Comparison of ENCODE assay signal across 8 cellular contexts in the genomic region with DNA sequence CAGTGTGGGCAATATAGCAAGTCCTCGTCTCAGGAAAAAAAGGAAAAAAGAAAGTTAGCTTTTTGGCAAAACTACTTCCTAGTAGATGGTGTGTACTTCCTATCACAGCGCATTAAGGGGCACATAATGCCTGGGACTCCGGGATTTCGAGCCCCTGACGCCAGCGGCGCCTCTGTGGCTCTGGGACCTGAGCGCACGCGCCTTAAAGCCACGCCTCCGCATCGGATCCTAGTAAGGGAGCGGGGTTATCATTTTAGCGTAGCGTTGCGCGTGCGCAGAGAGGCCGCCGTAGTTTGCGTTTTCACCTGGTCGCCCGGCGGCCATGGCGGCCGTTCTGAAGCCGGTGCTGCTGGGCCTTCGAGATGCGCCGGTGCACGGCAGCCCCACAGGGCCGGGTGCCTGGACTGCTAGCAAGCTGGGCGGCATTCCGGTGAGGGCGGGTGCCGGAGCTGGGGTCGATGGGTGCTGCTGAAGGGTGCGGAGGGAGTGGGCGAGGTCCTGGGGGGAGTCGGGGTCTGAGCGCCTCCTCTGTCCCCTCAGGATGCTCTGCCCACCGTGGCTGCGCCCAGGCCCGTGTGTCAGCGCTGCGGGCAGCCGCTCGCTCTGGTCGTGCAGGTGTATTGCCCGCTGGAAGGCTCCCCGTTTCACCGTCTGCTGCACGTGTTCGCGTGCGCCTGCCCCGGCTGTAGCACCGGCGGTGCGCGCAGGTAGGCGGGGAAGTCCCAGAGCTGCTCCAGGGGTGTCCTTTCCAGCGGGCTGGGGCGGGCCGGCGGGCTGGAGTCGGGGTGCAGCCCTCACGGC. TPM values are rescaled to one million over a fixed set of nuclear protein-coding genes. Genes with fewer than 3 reads are reported as not detected.
A peak's percentile ranks its signal among the peaks of the same experiment; 100 is the strongest.
DNase-seq lines count a peak whose midpoint lies in the region; ATAC-seq and TF ChIP-seq lines count a peak whose summit lies in the region.

A gene with protein sequence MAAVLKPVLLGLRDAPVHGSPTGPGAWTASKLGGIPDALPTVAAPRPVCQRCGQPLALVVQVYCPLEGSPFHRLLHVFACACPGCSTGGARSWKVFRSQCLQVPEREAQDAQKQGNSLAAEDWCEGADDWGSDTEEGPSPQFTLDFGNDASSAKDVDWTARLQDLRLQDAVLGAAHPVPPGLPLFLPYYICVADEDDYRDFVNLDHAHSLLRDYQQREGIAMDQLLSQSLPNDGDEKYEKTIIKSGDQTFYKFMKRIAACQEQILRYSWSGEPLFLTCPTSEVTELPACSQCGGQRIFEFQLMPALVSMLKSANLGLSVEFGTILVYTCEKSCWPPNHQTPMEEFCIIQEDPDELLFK (plus strand): TSS at position 291 of the 801 bp plus-strand sequence. CDS start 32 bp downstream, at position 323.

- no peak within 1 kb of the TSS for H3K27ac ChIP-seq in right cardiac atrium (ENCODE audit: low read length)
- peak within 1 kb of the TSS; percentile 42 for H3K27ac ChIP-seq in vagina

- H3K27ac Mint-ChIP-seq in T-helper 1 cell treated with Interleukin-12 subunit alpha and Interleukin-12 subunit beta and Interleukin-4 antibody, amounts not matched to agents 30 μg/mL and 1 μg/mL, for 36 hours: peak within 1 kb of the TSS; percentile 80

- peak; percentile 95 for DNase-seq in GM13977 (ENCODE audit: low spot score)
- peak; percentile 84 for DNase-seq in NCI-H1694 treated with DMSO at 0.1 percent for 48 hours (lab: John Stamatoyannopoulos, UW)
- peak in 54 of 56 donors; percentile 14 to 87 (median 66) for DNase-seq in amygdala (lab: John Stamatoyannopoulos, UW)
- peak; percentile 95 to 98 (median 96) for DNase-seq in right cardiac atrium
- DNase-seq in putamen (ENCODE audit: low spot score): peak; percentile 81
- DNase-seq in vagina (ENCODE audit: extremely low spot score in 2 of 2): peak in 1 of 2 donors; percentile 85

- H3K36me3 Mint-ChIP-seq in T-helper 1 cell treated with Interleukin-12 subunit alpha and Interleukin-12 subunit beta and Interleukin-4 antibody, amounts not matched to agents 30 μg/mL and 1 μg/mL, for 36 hours (ENCODE audit: low read depth): peaks cover 21% of the 10 kb centered on the region

- H3K36me3 ChIP-seq in vagina: peaks cover 0 to 15% of the 10 kb centered on the region in 2 donors

- TF ChIP-seq POLR2A in vagina (IDR thresholded peaks at IDR 0.05): no peak

- H3K4me1 ChIP-seq in right cardiac atrium (ENCODE audit: control insufficient read depth, insufficient read depth, low read length) (no peaks in the 10 kb centered on the region), vagina (peaks cover 9% of the 10 kb centered on the region)

- under 1% methylated on average over 69 of the region's 69 CpGs for WGBS in right cardiac atrium

- H3K27me3 ChIP-seq in right cardiac atrium (ENCODE audit: control insufficient read depth, insufficient read depth) (no peaks in the 10 kb centered on the region), vagina (no peaks in the 10 kb centered on the region)

- ATAC-seq in HG02885 (IDR thresholded peaks at IDR 0.05; ENCODE audit: poor library complexity, unreplicated experiment) (peak; percentile 87), right cardiac atrium (peak; percentile 93 to 95)

- in situ Hi-C loops in GM13977 (cut with MboI; ENCODE audit: low pct_unique_long_range_greater_than_20kb, low sequenced_read_pairs, unreplicated experiment): no loop called here

- H3K9me3 ChIP-seq in right cardiac atrium (ENCODE audit: control insufficient read depth, low read length) (no peaks in the 10 kb centered on the region), vagina (no peaks in the 10 kb centered on the region)

- no peaks in the 10 kb centered on the region for H3K9me3 Mint-ChIP-seq in T-helper 1 cell treated with Interleukin-12 subunit alpha and Interleukin-12 subunit beta and Interleukin-4 antibody, amounts not matched to agents 30 μg/mL and 1 μg/mL, for 36 hours

- H3K4me1 Mint-ChIP-seq in T-helper 1 cell treated with Interleukin-12 subunit alpha and Interleukin-12 subunit beta and Interleukin-4 antibody, amounts not matched to agents 30 μg/mL and 1 μg/mL, for 36 hours (ENCODE audit: low read depth): peaks cover 4% of the 10 kb centered on the region

- H3K27me3 Mint-ChIP-seq in T-helper 1 cell treated with Interleukin-12 subunit alpha and Interleukin-12 subunit beta and Interleukin-4 antibody, amounts not matched to agents 30 μg/mL and 1 μg/mL, for 36 hours (ENCODE audit: low read depth): no peaks in the 10 kb centered on the region

- intact Hi-C loops in right cardiac atrium (cut with DNase I): no loop called here
- intact Hi-C loops in vagina (cut with DNase I): no loop called here

- H3K4me3 ChIP-seq in right cardiac atrium (ENCODE audit: low read length) (peak within 1 kb of the TSS; percentile 47), vagina (peak within 1 kb of the TSS; percentile 63 to 86)

- no peak for TF ChIP-seq CTCF in GM13977 (IDR thresholded peaks at IDR 0.05; ENCODE audit: extremely low read depth, insufficient read depth, missing control alignments)
- TF ChIP-seq CTCF in vagina (IDR thresholded peaks at IDR 0.05): no peak

- peak within 1 kb of the TSS; percentile 87 for H3K4me3 Mint-ChIP-seq in T-helper 1 cell treated with Interleukin-12 subunit alpha and Interleukin-12 subunit beta and Interleukin-4 antibody, amounts not matched to agents 30 μg/mL and 1 μg/mL, for 36 hours

RNA-seq across cellular contexts. Expression of the gene that starts here (rescaled TPM):
- total RNA-seq in right cardiac atrium: 10 to 100 TPM in 1 of 4 donors, 1 to 10 TPM in 3; 8.0 to 12.8 (median 9.5) TPM
- polyA plus RNA-seq in right cardiac atrium: 9.2 TPM
- total RNA-seq in vagina: 10.8 TPM
